ENCODE assay signal across 17 cellular contexts in the genomic region with DNA sequence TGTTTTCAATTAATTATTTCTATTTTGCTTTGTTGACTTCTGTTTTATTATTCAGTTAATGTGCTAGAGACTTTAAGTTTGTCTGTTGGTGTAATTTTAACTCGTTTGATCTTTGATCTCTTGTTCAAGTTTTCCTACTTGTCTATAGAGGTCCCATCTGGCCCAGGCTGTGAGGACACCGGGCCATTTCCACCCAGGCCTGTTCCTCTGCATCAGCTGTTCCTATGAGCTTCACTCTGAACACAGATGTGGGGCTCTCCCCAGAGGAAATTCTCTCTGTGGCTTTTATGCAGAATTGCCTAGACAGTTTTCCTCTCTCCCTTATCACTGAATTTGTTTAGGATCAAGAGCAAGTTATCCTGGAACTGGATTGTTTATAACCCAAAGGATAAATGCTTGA. TPM values are rescaled to one million over a fixed set of nuclear protein-coding genes. Genes with fewer than 3 reads are reported as not detected.
DNase-seq lines count a peak whose midpoint lies in the region; ATAC-seq and TF ChIP-seq lines count a peak whose summit lies in the region.
"Had no signal": no experiment of that assay in that cellular context is flagged by ENCODE, and none has a peak within 500 bp of the region (broad histone marks: within the 10 kb centered on the region; RNA-seq: fewer than 3 reads in every experiment).

No MANE protein-coding gene starts in this region.

- H3K9me3 ChIP-seq in KOPT-K1 (ENCODE audit: insufficient read depth, low read length, poor library complexity, severe bottlenecking) (no peaks in the 10 kb centered on the region), gastrocnemius medialis (no peaks in the 10 kb centered on the region)

- TF ChIP-seq CTCF in activated CD8-positive, alpha-beta T cell treated with anti-CD3 and anti-CD28 coated beads for 36 hours (IDR thresholded peaks at IDR 0.05): no peak
- TF ChIP-seq CTCF in gastrocnemius medialis (IDR thresholded peaks at IDR 0.05 in 4 of 5, conservative IDR thresholded peaks at IDR 0.05 in 1 of 5) (no peak), CD14-positive monocyte (IDR thresholded peaks at IDR 0.05) (no peak)

- POLR2A ChIA-PET in activated CD8-positive, alpha-beta T cell treated with anti-CD3 and anti-CD28 coated beads for 36 hours (lab: Charles Lee): no interaction called here
- POLR2A ChIA-PET in activated CD8-positive, alpha-beta T cell treated with anti-CD3 and anti-CD28 coated beads, Interleukin-2, amount 10 ng/mL, durations not matched to agents 7 days and 5 days (lab: Charles Lee): no interaction called here

- H3K4me3 ChIP-seq in gastrocnemius medialis: no peak overlapping the region

- no peaks in the 10 kb centered on the region for H3K9me3 Mint-ChIP-seq in activated CD8-positive, alpha-beta T cell treated with anti-CD3 and anti-CD28 coated beads for 36 hours
- no peaks in the 10 kb centered on the region for H3K9me3 Mint-ChIP-seq in activated CD8-positive, alpha-beta T cell treated with anti-CD3 and anti-CD28 coated beads, Interleukin-2, amount 10 ng/mL, durations not matched to agents 7 days and 5 days (ENCODE audit: insufficient read depth)
- no peaks in the 10 kb centered on the region for H3K9me3 Mint-ChIP-seq in dendritic cell treated with granulocyte-macrophage colony-stimulating factor and Interleukin-4, amounts not matched to agents 40 ng/mL and 50 ng/mL, for 4 days
- no peaks in the 10 kb centered on the region for H3K9me3 Mint-ChIP-seq in CD14-positive monocyte
- H3K9me3 Mint-ChIP-seq: CD4-positive, alpha-beta T cell had no signal

- peaks cover 40% of the 10 kb centered on the region for H3K36me3 ChIP-seq in KOPT-K1 (ENCODE audit: insufficient read depth, low read length)
- peaks cover 0 to 14% of the 10 kb centered on the region in 2 donors for H3K36me3 ChIP-seq in gastrocnemius medialis

- intact Hi-C loops in activated CD8-positive, alpha-beta T cell treated with anti-CD3 and anti-CD28 coated beads for 36 hours (cut with micrococcal nuclease): no loop called here
- intact Hi-C loops in dendritic cell treated with granulocyte-macrophage colony-stimulating factor and Interleukin-4, amounts not matched to agents 40 ng/mL and 50 ng/mL, for 4 days (cut with micrococcal nuclease): no loop called here
- intact Hi-C loops in gastrocnemius medialis (cut with DNase I; ENCODE audit: low total_unique reads) (loop anchor here (10.0 kb wide), 1 partner anchor 489 kb away; a partner anchor contains a TSS), CD14-positive monocyte (cut with micrococcal nuclease) (no loop called here)

- in situ Hi-C loops in gastrocnemius medialis (cut with MboI; ENCODE audit: low sequenced_read_pairs in 4 of 4): no loop called here

- H3K27me3 ChIP-seq in gastrocnemius medialis: no peaks in the 10 kb centered on the region

- no peak for DNase-seq in activated CD8-positive, alpha-beta T cell treated with anti-CD3 and anti-CD28 coated beads for 36 hours
- DNase-seq in activated CD8-positive, alpha-beta T cell treated with anti-CD3 and anti-CD28 coated beads, Interleukin-2, amount 10 ng/mL, durations not matched to agents 7 days and 5 days: no peak
- DNase-seq in gastrocnemius medialis (no peak), CD14-positive monocyte (ENCODE audit: low spot score) (no peak)
- DNase-seq in stimulated activated CD4-positive, alpha-beta T cell treated with anti-CD3 and anti-CD28 coated beads, Interleukin-2, amount 100 ng/mL, for 48 hours: no peak
- DNase-seq: Calu3; CD4-positive, alpha-beta T cell; DMS53; H7; Karpas-422; NCI-H1105; NCI-H1694 treated with DMSO at 0.1 percent for 48 hours; NCI-H446 treated with DMSO at 0.1 percent for 48 hours; OCI-M1; RPMI8226 had no signal

- no peak overlapping the region for H3K4me3 Mint-ChIP-seq in activated CD8-positive, alpha-beta T cell treated with anti-CD3 and anti-CD28 coated beads for 36 hours
- no peak overlapping the region for H3K4me3 Mint-ChIP-seq in activated CD8-positive, alpha-beta T cell treated with anti-CD3 and anti-CD28 coated beads, Interleukin-2, amount 10 ng/mL, durations not matched to agents 7 days and 5 days
- H3K4me3 Mint-ChIP-seq in dendritic cell treated with granulocyte-macrophage colony-stimulating factor and Interleukin-4, amounts not matched to agents 40 ng/mL and 50 ng/mL, for 4 days: no peak overlapping the region
- no peak overlapping the region for H3K4me3 Mint-ChIP-seq in CD14-positive monocyte

- no peaks in the 10 kb centered on the region for H3K27me3 Mint-ChIP-seq in activated CD8-positive, alpha-beta T cell treated with anti-CD3 and anti-CD28 coated beads for 36 hours
- H3K27me3 Mint-ChIP-seq in activated CD8-positive, alpha-beta T cell treated with anti-CD3 and anti-CD28 coated beads, Interleukin-2, amount 10 ng/mL, durations not matched to agents 7 days and 5 days (ENCODE audit: low read depth): no peaks in the 10 kb centered on the region
- no peaks in the 10 kb centered on the region for H3K27me3 Mint-ChIP-seq in dendritic cell treated with granulocyte-macrophage colony-stimulating factor and Interleukin-4, amounts not matched to agents 40 ng/mL and 50 ng/mL, for 4 days
- H3K27me3 Mint-ChIP-seq in CD14-positive monocyte (ENCODE audit: low read depth in 3 of 3): peaks cover 0 to 1% (median 0%) of the 10 kb centered on the region in 3 donors
- H3K27me3 Mint-ChIP-seq: CD4-positive, alpha-beta T cell had no signal

- peaks cover 74% of the 10 kb centered on the region for H3K4me1 Mint-ChIP-seq in activated CD8-positive, alpha-beta T cell treated with anti-CD3 and anti-CD28 coated beads for 36 hours (ENCODE audit: low read depth)
- peaks cover 68% of the 10 kb centered on the region for H3K4me1 Mint-ChIP-seq in activated CD8-positive, alpha-beta T cell treated with anti-CD3 and anti-CD28 coated beads, Interleukin-2, amount 10 ng/mL, durations not matched to agents 7 days and 5 days (ENCODE audit: low read depth)
- peaks cover 91% of the 10 kb centered on the region for H3K4me1 Mint-ChIP-seq in dendritic cell treated with granulocyte-macrophage colony-stimulating factor and Interleukin-4, amounts not matched to agents 40 ng/mL and 50 ng/mL, for 4 days (ENCODE audit: low read depth)
- peaks cover 75% of the 10 kb centered on the region for H3K4me1 Mint-ChIP-seq in CD14-positive monocyte

- ATAC-seq in activated CD8-positive, alpha-beta T cell treated with anti-CD3 and anti-CD28 coated beads for 36 hours: no peak
- no peak for ATAC-seq in activated CD8-positive, alpha-beta T cell treated with anti-CD3 and anti-CD28 coated beads, Interleukin-2, amount 10 ng/mL, durations not matched to agents 7 days and 5 days
- no peak for ATAC-seq in gastrocnemius medialis

- CTCF ChIA-PET in activated CD8-positive, alpha-beta T cell treated with anti-CD3 and anti-CD28 coated beads for 36 hours (lab: Charles Lee): interaction anchor here (10.8 to 27.4 kb wide), 2 partner anchors 13 to 17 kb away, joined by 83 to 609 read pairs; no protein-coding TSS in a partner anchor
- CTCF ChIA-PET in activated CD8-positive, alpha-beta T cell treated with anti-CD3 and anti-CD28 coated beads, Interleukin-2, amount 10 ng/mL, durations not matched to agents 7 days and 5 days (lab: Charles Lee): interaction anchor here (1.8 to 20.1 kb wide), 3 partner anchors 11 to 19 kb away, joined by 9 to 414 read pairs (median 66); no protein-coding TSS in a partner anchor

- peak overlapping the region; percentile 38 for H3K27ac Mint-ChIP-seq in activated CD8-positive, alpha-beta T cell treated with anti-CD3 and anti-CD28 coated beads for 36 hours
- no peak overlapping the region for H3K27ac Mint-ChIP-seq in activated CD8-positive, alpha-beta T cell treated with anti-CD3 and anti-CD28 coated beads, Interleukin-2, amount 10 ng/mL, durations not matched to agents 7 days and 5 days
- H3K27ac Mint-ChIP-seq in dendritic cell treated with granulocyte-macrophage colony-stimulating factor and Interleukin-4, amounts not matched to agents 40 ng/mL and 50 ng/mL, for 4 days: peak overlapping the region; percentile 8
- H3K27ac Mint-ChIP-seq in CD14-positive monocyte: peak overlapping the region in 2 of 7 donors; percentile 23 to 33

- H3K4me1 ChIP-seq in gastrocnemius medialis: peaks cover 81 to 90% of the 10 kb centered on the region in 2 donors

- H3K27ac ChIP-seq in KOPT-K1 (ENCODE audit: low read depth, low read length, poor library complexity, severe bottlenecking): peak overlapping the region; percentile 27
- peak overlapping the region; percentile 92 to 98 (median 96) for H3K27ac ChIP-seq in gastrocnemius medialis

- no peaks in the 10 kb centered on the region for H3K36me3 Mint-ChIP-seq in activated CD8-positive, alpha-beta T cell treated with anti-CD3 and anti-CD28 coated beads for 36 hours (ENCODE audit: low read depth)
- H3K36me3 Mint-ChIP-seq in activated CD8-positive, alpha-beta T cell treated with anti-CD3 and anti-CD28 coated beads, Interleukin-2, amount 10 ng/mL, durations not matched to agents 7 days and 5 days (ENCODE audit: low read depth): peaks cover 28% of the 10 kb centered on the region
- peaks cover 75% of the 10 kb centered on the region for H3K36me3 Mint-ChIP-seq in dendritic cell treated with granulocyte-macrophage colony-stimulating factor and Interleukin-4, amounts not matched to agents 40 ng/mL and 50 ng/mL, for 4 days (ENCODE audit: low read depth)
- peaks cover 26 to 28% of the 10 kb centered on the region in 2 donors for H3K36me3 Mint-ChIP-seq in CD14-positive monocyte

- TF ChIP-seq POLR2A in gastrocnemius medialis (IDR thresholded peaks at IDR 0.05): no peak

RNA-seq across cellular contexts. Expression of a gene that starts 44.7 kb away (rescaled TPM):
- 10 to 100 TPM; 27.5 to 29.4 TPM for total RNA-seq in activated CD8-positive, alpha-beta T cell treated with anti-CD3 and anti-CD28 coated beads for 36 hours
- total RNA-seq in activated CD8-positive, alpha-beta T cell treated with anti-CD3 and anti-CD28 coated beads, Interleukin-2, amount 10 ng/mL, durations not matched to agents 7 days and 5 days: 10 to 100 TPM; 53.4 to 53.8 TPM
- total RNA-seq in gastrocnemius medialis: 1,000 to 10,000 TPM in 1 of 4 donors, 100 to 1,000 TPM in 3; 526 to 1,058 (median 835) TPM
- 10 to 100 TPM in 1 of 2 donors, 1 to 10 TPM in 1; 6.3 to 11.0 TPM for polyA plus RNA-seq in CD14-positive monocyte

Comparison
In these comparisons a context has a peak if more than half of its experiments do, and no peak if none do; other contexts are left out.
1. RNA of a gene that starts 44.7 kb away (total RNA-seq): 526 to 1,058 TPM in gastrocnemius medialis; 53.4 to 53.8 TPM in activated CD8-positive, alpha-beta T cell treated with anti-CD3 and anti-CD28 coated beads, Interleukin-2, amount 10 ng/mL, durations not matched to agents 7 days and 5 days and 27.5 to 29.4 TPM in activated CD8-positive, alpha-beta T cell treated with anti-CD3 and anti-CD28 coated beads for 36 hours; every median in the first group is over 4 times any median in the second.